Comparison of ENCODE assay signal across 9 cellular contexts in the genomic region with DNA sequence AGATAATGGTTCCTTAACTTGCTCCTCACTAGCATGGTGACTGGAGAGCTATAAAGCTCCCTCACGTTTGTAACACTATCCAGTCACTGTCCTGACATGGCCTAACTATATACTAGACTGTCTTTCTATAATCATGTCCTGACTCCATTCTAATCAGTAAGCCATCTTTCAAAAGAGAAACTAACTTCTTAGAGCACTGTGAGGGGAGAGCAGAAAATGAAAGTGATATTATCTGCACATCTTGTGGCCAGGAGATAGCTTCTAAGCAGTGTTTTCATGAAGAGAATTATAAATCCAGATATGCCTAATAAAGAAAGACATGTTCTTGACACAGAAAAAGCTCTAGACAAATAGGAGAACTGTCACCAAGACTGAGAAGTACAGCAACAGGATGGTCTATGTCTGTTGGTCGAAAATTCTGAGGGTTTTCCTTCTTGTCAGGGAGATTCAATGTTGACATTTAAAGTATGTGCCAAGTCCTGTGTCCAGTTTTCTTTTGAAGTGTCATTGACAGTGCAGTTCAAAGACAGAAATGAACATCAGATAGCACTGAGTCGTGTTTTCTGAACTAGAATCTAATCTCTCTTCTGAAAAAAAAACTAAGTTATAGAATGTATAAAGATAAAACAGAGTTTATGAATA.
DNase-seq lines count a peak whose midpoint lies in the region; ATAC-seq and TF ChIP-seq lines count a peak whose summit lies in the region.
"Had no signal": no experiment of that assay in that cellular context is flagged by ENCODE, and none has a peak within 500 bp of the region (broad histone marks: within the 10 kb centered on the region; RNA-seq: fewer than 3 reads in every experiment).

No MANE protein-coding gene starts in this region.

- H3K27me3 ChIP-seq in fibroblast of lung (ENCODE audit: control insufficient read depth, insufficient read depth, low read length) (no peaks in the 10 kb centered on the region), Peyer's patch (no peaks in the 10 kb centered on the region)
- H3K27me3 ChIP-seq: ascending aorta had no signal

- H3K4me3 ChIP-seq in fibroblast of lung (replicated peaks in 1 of 4; ENCODE audit: control extremely low read depth in 1 of 4, insufficient read depth in 1 of 4, low read depth in 3 of 4, low read length in 4 of 4) (peak overlapping the region in 2 of 4 experiments; percentile 8 to 15), Peyer's patch (no peak overlapping the region)
- H3K4me3 ChIP-seq: ascending aorta had no signal

- no peak for DNase-seq in fibroblast of lung (ENCODE audit: low read depth in 2 of 2)
- no peak for DNase-seq in activated naive CD4-positive, alpha-beta T cell treated with anti-CD3 and anti-CD28 coated beads, Interleukin-2, amount 50 U/mL, for 16 hours
- DNase-seq in HuH-7 (ENCODE audit: low spot score), result no peak
- DNase-seq in NCI-H748 (lab: John Stamatoyannopoulos, UW; ENCODE audit: unreplicated experiment), result no peak
- DNase-seq in Peyer's patch, result no peak

- peak overlapping the region; percentile 77 for H3K4me2 ChIP-seq in fibroblast of lung (ENCODE audit: extremely low read depth, insufficient read depth, low read length)

- ATAC-seq in GM18517 (IDR thresholded peaks at IDR 0.05; ENCODE audit: unreplicated experiment), result peak; percentile 100
- peak; percentile 100 for ATAC-seq in GM21576 (IDR thresholded peaks at IDR 0.05; ENCODE audit: unreplicated experiment)
- peak; percentile 99 for ATAC-seq in HG03442 (IDR thresholded peaks at IDR 0.05; ENCODE audit: unreplicated experiment)

- H3K36me3 ChIP-seq in fibroblast of lung (ENCODE audit: control insufficient read depth, insufficient read depth, low read length) (no peaks in the 10 kb centered on the region), Peyer's patch (no peaks in the 10 kb centered on the region)
- H3K36me3 ChIP-seq: ascending aorta had no signal

- no peaks in the 10 kb centered on the region for H3K9me3 ChIP-seq in fibroblast of lung (ENCODE audit: control insufficient read depth, insufficient read depth, low read depth, low read length)
- no peaks in the 10 kb centered on the region for H3K9me3 ChIP-seq in Peyer's patch

- TF ChIP-seq CTCF in fibroblast of lung (conservative IDR thresholded peaks at IDR 0.05 in 1 of 2, IDR thresholded peaks at IDR 0.05 in 1 of 2; ENCODE audit: low read depth in 1 of 2, low read length in 2 of 2), result no peak
- TF ChIP-seq CTCF in Peyer's patch (IDR thresholded peaks at IDR 0.05), result no peak

- H4K20me1 ChIP-seq in fibroblast of lung (ENCODE audit: control insufficient read depth, extremely low read depth, insufficient read depth, low read length), result no peaks in the 10 kb centered on the region

- H3K27ac ChIP-seq in fibroblast of lung (ENCODE audit: insufficient read depth, low read length) (no peak overlapping the region), Peyer's patch (no peak overlapping the region)
- H3K27ac ChIP-seq: ascending aorta had no signal

- no peak overlapping the region for H3K9ac ChIP-seq in fibroblast of lung (ENCODE audit: insufficient read depth, low read length)

- no peak for TF ChIP-seq POLR2A in Peyer's patch (IDR thresholded peaks at IDR 0.05)

- no peaks in the 10 kb centered on the region for H3K4me1 ChIP-seq in fibroblast of lung (ENCODE audit: control insufficient read depth, extremely low read depth, insufficient read depth, low read length)
- no peaks in the 10 kb centered on the region for H3K4me1 ChIP-seq in Peyer's patch
- H3K4me1 ChIP-seq: ascending aorta had no signal

- H2AFZ ChIP-seq in fibroblast of lung (ENCODE audit: low read length), result peak overlapping the region; percentile 87

- H3K79me2 ChIP-seq in fibroblast of lung (ENCODE audit: control insufficient read depth, insufficient read depth, low read length), result no peaks in the 10 kb centered on the region
